Comparison of ENCODE assay signal across 8 cellular contexts in the genomic region with DNA sequence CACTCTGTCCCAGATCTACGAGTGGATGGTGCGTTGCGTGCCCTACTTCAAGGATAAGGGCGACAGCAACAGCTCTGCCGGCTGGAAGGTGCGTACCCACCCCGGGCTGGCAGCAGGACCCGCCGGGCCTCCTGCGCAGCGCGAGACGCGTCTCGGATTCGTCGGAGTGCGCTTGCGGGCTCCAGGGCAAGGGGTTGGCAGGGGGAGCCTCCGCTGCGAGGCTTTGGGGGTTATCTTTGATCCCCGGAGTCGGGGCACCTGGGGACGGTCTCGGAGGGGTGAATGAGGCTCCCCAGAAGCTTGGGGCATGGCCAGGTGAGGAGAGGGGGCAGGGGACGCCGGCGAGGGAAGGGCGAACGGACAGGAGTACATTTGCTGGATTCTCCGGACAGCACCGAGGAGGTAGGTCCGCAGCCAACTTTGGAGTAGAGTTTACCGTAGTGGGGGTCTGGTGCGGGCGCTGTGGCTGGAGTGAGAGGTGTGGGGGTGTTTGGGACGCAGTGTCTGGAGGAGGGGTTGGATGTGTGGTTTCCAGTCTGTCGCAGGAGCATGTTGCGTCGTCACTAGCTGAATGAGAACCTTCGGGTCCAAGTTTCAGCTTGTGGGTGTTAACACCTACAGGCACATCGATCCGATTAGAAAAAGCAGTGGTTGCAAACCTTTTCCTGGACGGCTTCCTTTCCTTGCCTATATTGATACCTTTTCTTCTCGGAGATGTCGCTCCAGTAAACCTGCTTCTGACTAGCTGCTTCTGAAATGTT. TPM values are rescaled to one million over a fixed set of nuclear protein-coding genes. Genes with fewer than 3 reads are reported as not detected.
DNase-seq lines count a peak whose midpoint lies in the region; ATAC-seq and TF ChIP-seq lines count a peak whose summit lies in the region.

No MANE protein-coding gene starts in this region.

- no peaks in the 10 kb centered on the region for H3K36me3 ChIP-seq in iPS-15b (ENCODE audit: control insufficient read depth, insufficient read depth, low read length)

- peak overlapping the region; percentile 70 for H3K9ac ChIP-seq in iPS-15b (ENCODE audit: low read depth, low read length)

- no peak for ATAC-seq in GM18868 (IDR thresholded peaks at IDR 0.05; ENCODE audit: unreplicated experiment)

- H3K27me3 ChIP-seq in AG04450 (ENCODE audit: control insufficient read depth, insufficient read depth, low read length), result no peaks in the 10 kb centered on the region
- peaks cover 24% of the 10 kb centered on the region for H3K27me3 ChIP-seq in iPS-15b (ENCODE audit: control insufficient read depth, insufficient read depth, low read length)

- H3K4me3 ChIP-seq in AG04450 (ENCODE audit: low read depth, low read length) (peak overlapping the region; percentile 93), iPS-15b (ENCODE audit: low read depth, low read length) (peak overlapping the region; percentile 78), skin epidermis (peak overlapping the region; percentile 60 to 96 (median 85))

- TF ChIP-seq CTCF in AG04450 (IDR thresholded peaks at IDR 0.05; ENCODE audit: low read depth, low read length), result no peak

- POLR2A ChIA-PET in AG04450 (lab: Yijun Ruan, JAX), result interaction anchor here (0.6 to 1.9 kb wide), 6 partner anchors 17 to 286 kb away, joined by 3 to 10 read pairs (median 4); partner anchors contain the start of gene ARMC2

- CTCF ChIA-PET in AG04450 (lab: Charles Lee), result interaction anchor here (0.6 to 1.0 kb wide), 3 partner anchors 27 to 511 kb away, joined by 3 to 4 read pairs (median 3); no protein-coding TSS in a partner anchor

- 10 to 19% (median 14%) methylated on average over 46 of the region's 46 CpGs for WGBS in adipose tissue, 3 donors

- DNase-seq in AG04450 (ENCODE audit: low read depth, low spot score) (no peak), HK-2 (ENCODE audit: unreplicated experiment) (peak; percentile 54), SK-N-DZ (ENCODE audit: low spot score) (no peak)
- no peak for DNase-seq in stimulated activated CD4-positive, alpha-beta T cell treated with anti-CD3 and anti-CD28 coated beads, Interleukin-4, amount 100 ng/mL, for 4 hours

- H3K4me1 ChIP-seq in iPS-15b (ENCODE audit: control insufficient read depth, insufficient read depth, low read length), result peaks cover 19% of the 10 kb centered on the region

- H3K27ac ChIP-seq in AG04450 (ENCODE audit: low read depth, low read length) (peak overlapping the region; percentile 61), adipose tissue (ENCODE audit: low read depth, low read length) (peak overlapping the region; percentile 44), skin epidermis (peak overlapping the region in 19 of 21 experiments; percentile 2 to 98 (median 94))

- H3K9me3 ChIP-seq in AG04450 (ENCODE audit: control insufficient read depth, insufficient read depth, low read length), result peaks cover 3% of the 10 kb centered on the region; the same call in 1 of the 2 replicates
- H3K9me3 ChIP-seq in iPS-15b (ENCODE audit: control insufficient read depth, insufficient read depth, low read length), result no peaks in the 10 kb centered on the region

RNA-seq across cellular contexts. Expression of gene FOXO3, which starts 1.2 kb away (rescaled TPM):
- polyA plus RNA-seq in AG04450 (2011; rRNA removed) (32.7 and 36.7 TPM in 2 replicates), adipose tissue (10 to 100 TPM; 23.2 to 30.3 (median 27.3) TPM)
- polyA minus RNA-seq in AG04450 (2011; rRNA and poly(A)+ RNA removed), result 136 and 171 TPM in 2 replicates
- polyA plus RNA-seq in SK-N-DZ (2014; cell fraction: cytosol; rRNA removed), result 25.5 and 26.1 TPM in 2 replicates
- 9.4 and 14.1 TPM in 2 replicates for polyA plus RNA-seq in SK-N-DZ (2014; cell fraction: nucleus; rRNA removed)

Comparison
In these comparisons a context has a peak if more than half of its experiments do, and no peak if none do; other contexts are left out.
1. H3K27ac ChIP-seq: peak in every context shown above with its lines; median percentile 94 in skin epidermis; 61 in AG04450; 44 in adipose tissue.